In genomic region chr18:12239426-12239825, GRCh38 we compare ENCODE assay signal across 21 cellular contexts. TPM values are rescaled to one million over a fixed set of nuclear protein-coding genes. Genes with fewer than 3 reads are reported as not detected.
DNase-seq lines count a peak whose midpoint lies in the region; ATAC-seq, FAIRE-seq and TF ChIP-seq lines count a peak whose summit lies in the region.
"Had no signal": no experiment of that assay in that cellular context is flagged by ENCODE, and none has a peak within 500 bp of the region (broad histone marks: within the 10 kb centered on the region; RNA-seq: fewer than 3 reads in every experiment).

No MANE protein-coding gene starts in this region.

- H3K9me3 ChIP-seq in CD4-positive, alpha-beta T cell (ENCODE audit: control insufficient read depth, low read length): no peaks in the 10 kb centered on the region
- H3K9me3 ChIP-seq: SJCRH30 had no signal

- H2AFZ ChIP-seq in ACC112 (ENCODE audit: low read length, unreplicated experiment): no peak overlapping the region

- H3K4me3 Mint-ChIP-seq in CD4-positive, alpha-beta T cell: no peak overlapping the region

- H3K9me3 Mint-ChIP-seq in CD4-positive, alpha-beta T cell: no peaks in the 10 kb centered on the region

- POLR2A ChIA-PET in CD4-positive, alpha-beta T cell (lab: Charles Lee): no interaction called here

- H3K4me3 ChIP-seq in ACC112 (ENCODE audit: low read depth, low read length): no peak overlapping the region
- no peak overlapping the region for H3K4me3 ChIP-seq in astrocyte of the spinal cord (ENCODE audit: low read depth, low read length)
- H3K4me3 ChIP-seq in foreskin fibroblast (ENCODE audit: low read depth in 1 of 2, low read length in 2 of 2): no peak overlapping the region
- H3K4me3 ChIP-seq: SJCRH30 had no signal

- H3K36me3 Mint-ChIP-seq in CD4-positive, alpha-beta T cell (ENCODE audit: low read depth): no peaks in the 10 kb centered on the region

- H3K27me3 Mint-ChIP-seq in CD4-positive, alpha-beta T cell: peaks cover 41% of the 10 kb centered on the region

- peak; percentile 36 for DNase-seq in HT1080 (ENCODE audit: low read depth)
- peak; percentile 9 for DNase-seq in astrocyte of the spinal cord (ENCODE audit: low read depth, low spot score)
- DNase-seq in foreskin fibroblast: peak; percentile 39 to 73
- no peak for DNase-seq in CD4-positive, alpha-beta T cell
- DNase-seq in GM19239 (ENCODE audit: insufficient read length, low spot score): no peak
- DNase-seq: 8988T, COR-L47, DMS153, Karpas-422, NCI-H1930, NCI-H2171, NCI-H510A treated with DMSO at 0.1 percent for 48 hours, SJCRH30 had no signal

- TF ChIP-seq CTCF in astrocyte of the spinal cord (IDR thresholded peaks at IDR 0.05; ENCODE audit: low read depth, low read length): no peak
- TF ChIP-seq CTCF in foreskin fibroblast (IDR thresholded peaks at IDR 0.05; ENCODE audit: low read depth, low read length): no peak
- TF ChIP-seq CTCF in CD4-positive, alpha-beta T cell (IDR thresholded peaks at IDR 0.05): no peak

- ATAC-seq in GM18502 (IDR thresholded peaks at IDR 0.05; ENCODE audit: poor library complexity, unreplicated experiment): no peak
- no peak for ATAC-seq in CD4-positive, alpha-beta T cell (ENCODE audit: poor library complexity)
- ATAC-seq in SK-N-SH treated with all-trans-retinoic acid at 6 μM for 48 hours: no peak

- H3K27ac ChIP-seq in ACC112 (ENCODE audit: low read depth, low read length): peak overlapping the region; percentile 7; the same call in 1 of the 2 replicates
- no peak overlapping the region for H3K27ac ChIP-seq in CD4-positive, alpha-beta T cell (ENCODE audit: low read depth, low read length)
- H3K27ac ChIP-seq: C4-2B, RWPE1, SJCRH30 had no signal

- intact Hi-C loops in CD4-positive, alpha-beta T cell (cut with DNase I, micrococcal nuclease): loop anchor here in 1 of 2 experiments (5.0 kb wide), 2 partner anchors 302 to 507 kb away; no protein-coding TSS in a partner anchor

- in situ Hi-C loops in astrocyte of the spinal cord (cut with HindIII; ENCODE audit: low sequenced_read_pairs): no loop called here

- peaks cover 20% of the 10 kb centered on the region for H3K4me1 ChIP-seq in ACC112 (ENCODE audit: control insufficient read depth, insufficient read depth, low read length, unreplicated experiment)
- H3K4me1 ChIP-seq: SJCRH30 had no signal

- H3K79me2 ChIP-seq in ACC112 (ENCODE audit: control insufficient read depth, insufficient read depth, low read length, unreplicated experiment): no peaks in the 10 kb centered on the region

- CTCF ChIA-PET in CD4-positive, alpha-beta T cell (lab: Charles Lee): no interaction called here

- FAIRE-seq in GM19239 (lab: Jason Lieb, UNC): no peak
- FAIRE-seq: GM12891 had no signal

- no peaks in the 10 kb centered on the region for H3K4me1 Mint-ChIP-seq in CD4-positive, alpha-beta T cell (ENCODE audit: low read depth)

- H3K27ac Mint-ChIP-seq in CD4-positive, alpha-beta T cell: no peak overlapping the region

- no peaks in the 10 kb centered on the region for H3K36me3 ChIP-seq in ACC112 (ENCODE audit: insufficient read depth, low read length)
- H3K36me3 ChIP-seq: SJCRH30 had no signal

- no peaks in the 10 kb centered on the region for H3K27me3 ChIP-seq in ACC112 (ENCODE audit: insufficient read depth, low read length)
- no peaks in the 10 kb centered on the region for H3K27me3 ChIP-seq in CD4-positive, alpha-beta T cell (ENCODE audit: control insufficient read depth, insufficient read depth, low read length)
- H3K27me3 ChIP-seq: SJCRH30 had no signal

TF ChIP-seq in SK-N-SH treated with all-trans-retinoic acid at 6 μM for 48 hours, 23 proteins besides CTCF, POLR2A, EP300 and RAD21:
- TF ChIP-seq ZFP3 (CRISPR knock-in tag; IDR thresholded peaks at IDR 0.05) (no peak), GLIS3 (CRISPR knock-in tag; IDR thresholded peaks at IDR 0.05) (no peak), TSHZ2 (CRISPR knock-in tag; IDR thresholded peaks at IDR 0.05) (no peak), CREB5 (CRISPR knock-in tag; IDR thresholded peaks at IDR 0.05; ENCODE audit: low read depth) (no peak), ZNF70 (CRISPR knock-in tag; IDR thresholded peaks at IDR 0.05) (no peak), ARNTL (CRISPR knock-in tag; IDR thresholded peaks at IDR 0.05; ENCODE audit: borderline replicate concordance, low read depth) (no peak), TOX (CRISPR knock-in tag; IDR thresholded peaks at IDR 0.05; ENCODE audit: borderline replicate concordance) (no peak)

RNA-seq across cellular contexts. Expression of gene CIDEA, which starts 14.7 kb away (rescaled TPM):
- total RNA-seq in HT1080 (2014; rRNA removed; shearing (Covaris generic)): not detected in 2 replicates
- not detected in 2 replicates for polyA plus RNA-seq in HT1080 (2015; cell fraction: cytosol; rRNA removed)
- not detected in 2 replicates for polyA plus RNA-seq in HT1080 (2015; cell fraction: nucleus; rRNA removed)
- not detected for total RNA-seq in CD4-positive, alpha-beta T cell
- total RNA-seq: G401, H4, SJCRH30 had no signal

Comparison
In these comparisons a context has a peak if more than half of its experiments do, and no peak if none do; other contexts are left out.
1. DNase-seq: peak in HT1080 (single experiment), astrocyte of the spinal cord (single experiment) and foreskin fibroblast (2 of 2); none in CD4-positive, alpha-beta T cell (0 of 10) and GM19239 (single experiment).